16 cellular contexts compared by ENCODE assay signal in the genomic region with DNA sequence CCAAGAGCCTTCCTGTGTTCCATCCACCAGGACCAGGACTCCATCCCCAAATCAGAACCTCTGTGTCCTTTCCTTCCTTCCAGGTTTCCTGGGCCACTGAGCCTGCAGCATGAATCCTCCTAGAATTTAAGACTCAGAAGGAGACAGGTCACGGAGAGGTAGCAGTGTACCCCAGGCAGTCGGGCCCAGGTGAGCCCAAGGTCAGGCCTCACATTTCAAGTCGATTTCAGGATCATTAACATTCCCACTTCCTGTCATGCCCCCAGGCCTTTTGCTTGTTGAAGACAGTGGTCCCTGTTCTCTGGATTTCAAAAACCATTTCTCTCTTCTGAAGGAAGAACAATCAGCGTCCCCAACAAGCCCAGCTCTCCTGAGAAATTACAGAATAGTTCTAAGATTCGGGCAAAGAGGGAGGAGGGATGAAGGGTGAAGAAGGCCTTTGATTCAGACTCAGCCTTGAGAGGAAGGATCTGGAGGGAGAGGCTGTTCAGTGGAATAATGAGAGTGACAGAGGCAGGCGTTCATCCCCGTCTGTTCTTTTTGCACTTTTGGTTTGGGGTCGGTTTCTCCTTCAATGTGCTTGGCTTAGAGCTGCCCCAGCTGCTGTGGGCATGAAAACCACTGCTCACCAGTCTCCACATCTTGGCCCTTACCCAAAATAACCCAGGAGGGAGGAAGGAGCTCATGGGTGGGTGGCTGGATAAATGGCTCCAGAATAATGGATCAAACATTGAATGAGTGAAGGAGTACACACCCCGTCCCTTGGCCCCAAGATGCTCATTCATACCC.
DNase-seq lines count a peak whose midpoint lies in the region; ATAC-seq and TF ChIP-seq lines count a peak whose summit lies in the region.
"Had no signal": no experiment of that assay in that cellular context is flagged by ENCODE, and none has a peak within 500 bp of the region (broad histone marks: within the 10 kb centered on the region; RNA-seq: fewer than 3 reads in every experiment).

No MANE protein-coding gene starts in this region.

- peaks cover 2% of the 10 kb centered on the region for H3K9me3 Mint-ChIP-seq in activated naive CD8-positive, alpha-beta T cell treated with anti-CD3 and anti-CD28 coated beads, Interleukin-2, amount 10 ng/mL, durations not matched to agents 7 days and 5 days
- H3K9me3 Mint-ChIP-seq in activated naive CD8-positive, alpha-beta T cell treated with anti-CD3 and anti-CD28 coated beads, Interleukin-2, amount 50 U/mL, for 24 hours: no peaks in the 10 kb centered on the region
- no peaks in the 10 kb centered on the region for H3K9me3 Mint-ChIP-seq in nephron
- H3K9me3 Mint-ChIP-seq: CD4-positive, alpha-beta T cell had no signal

- ATAC-seq in activated naive CD8-positive, alpha-beta T cell treated with anti-CD3 and anti-CD28 coated beads, Interleukin-2, amount 10 ng/mL, durations not matched to agents 7 days and 5 days (ENCODE audit: low read depth): no peak
- no peak for ATAC-seq in activated naive CD8-positive, alpha-beta T cell treated with anti-CD3 and anti-CD28 coated beads, Interleukin-2, amount 50 U/mL, for 24 hours

- H3K36me3 Mint-ChIP-seq in activated naive CD8-positive, alpha-beta T cell treated with anti-CD3 and anti-CD28 coated beads, Interleukin-2, amount 10 ng/mL, durations not matched to agents 7 days and 5 days: no peaks in the 10 kb centered on the region
- H3K36me3 Mint-ChIP-seq in activated naive CD8-positive, alpha-beta T cell treated with anti-CD3 and anti-CD28 coated beads, Interleukin-2, amount 50 U/mL, for 24 hours (ENCODE audit: low read depth): no peaks in the 10 kb centered on the region
- no peaks in the 10 kb centered on the region for H3K36me3 Mint-ChIP-seq in nephron (ENCODE audit: low read depth)

- H3K27me3 Mint-ChIP-seq in activated naive CD8-positive, alpha-beta T cell treated with anti-CD3 and anti-CD28 coated beads, Interleukin-2, amount 10 ng/mL, durations not matched to agents 7 days and 5 days: no peaks in the 10 kb centered on the region
- no peaks in the 10 kb centered on the region for H3K27me3 Mint-ChIP-seq in activated naive CD8-positive, alpha-beta T cell treated with anti-CD3 and anti-CD28 coated beads, Interleukin-2, amount 50 U/mL, for 24 hours
- peaks cover 15% of the 10 kb centered on the region for H3K27me3 Mint-ChIP-seq in nephron (ENCODE audit: low read depth)
- H3K27me3 Mint-ChIP-seq: CD4-positive, alpha-beta T cell had no signal

- peak overlapping the region; percentile 35 for H3K27ac Mint-ChIP-seq in activated naive CD8-positive, alpha-beta T cell treated with anti-CD3 and anti-CD28 coated beads, Interleukin-2, amount 10 ng/mL, durations not matched to agents 7 days and 5 days
- H3K27ac Mint-ChIP-seq in activated naive CD8-positive, alpha-beta T cell treated with anti-CD3 and anti-CD28 coated beads, Interleukin-2, amount 50 U/mL, for 24 hours: no peak overlapping the region
- H3K27ac Mint-ChIP-seq in nephron: peak overlapping the region; percentile 8 to 43 (median 25)
- H3K27ac Mint-ChIP-seq: CD4-positive, alpha-beta T cell had no signal

- DNase-seq in activated naive CD8-positive, alpha-beta T cell treated with anti-CD3 and anti-CD28 coated beads, Interleukin-2, amount 10 ng/mL, durations not matched to agents 7 days and 5 days: no peak
- DNase-seq in activated naive CD8-positive, alpha-beta T cell treated with anti-CD3 and anti-CD28 coated beads, Interleukin-2, amount 50 U/mL, for 24 hours: no peak
- peak; percentile 51 for DNase-seq in left kidney (ENCODE audit: low read depth, low spot score)
- no peak for DNase-seq in DMS 273 (lab: John Stamatoyannopoulos, UW; ENCODE audit: unreplicated experiment)
- no peak for DNase-seq in NCI-H1694 (lab: John Stamatoyannopoulos, UW)
- DNase-seq in NCI-H226: no peak
- DNase-seq in AG08395 (ENCODE audit: low spot score): no peak
- DNase-seq: AML-193; C1 segment of cervical spinal cord; CD4-positive, alpha-beta T cell; DMS153; DMS79 treated with DMSO at 0.1 percent for 48 hours; EL; GF-D8; H7 had no signal

- TF ChIP-seq CTCF in nephron (IDR thresholded peaks at IDR 0.05; ENCODE audit: unreplicated experiment in 3 of 3): no peak

- peaks cover 12% of the 10 kb centered on the region for H3K4me1 Mint-ChIP-seq in activated naive CD8-positive, alpha-beta T cell treated with anti-CD3 and anti-CD28 coated beads, Interleukin-2, amount 10 ng/mL, durations not matched to agents 7 days and 5 days
- H3K4me1 Mint-ChIP-seq in activated naive CD8-positive, alpha-beta T cell treated with anti-CD3 and anti-CD28 coated beads, Interleukin-2, amount 50 U/mL, for 24 hours: no peaks in the 10 kb centered on the region
- H3K4me1 Mint-ChIP-seq in nephron: peaks cover 44% of the 10 kb centered on the region

- POLR2A ChIA-PET in activated naive CD8-positive, alpha-beta T cell treated with anti-CD3 and anti-CD28 coated beads, Interleukin-2, amount 10 ng/mL, durations not matched to agents 7 days and 5 days (lab: Charles Lee): no interaction called here

- H3K4me3 Mint-ChIP-seq in activated naive CD8-positive, alpha-beta T cell treated with anti-CD3 and anti-CD28 coated beads, Interleukin-2, amount 10 ng/mL, durations not matched to agents 7 days and 5 days: no peak overlapping the region
- no peak overlapping the region for H3K4me3 Mint-ChIP-seq in activated naive CD8-positive, alpha-beta T cell treated with anti-CD3 and anti-CD28 coated beads, Interleukin-2, amount 50 U/mL, for 24 hours
- H3K4me3 Mint-ChIP-seq in nephron: no peak overlapping the region
- H3K4me3 Mint-ChIP-seq: CD4-positive, alpha-beta T cell had no signal
